In genomic region chr1:224707849-224708725, GRCh38 we compare ENCODE assay signal across 11 cellular contexts.
A peak's percentile ranks its signal among the peaks of the same experiment; 100 is the strongest.
DNase-seq lines count a peak whose midpoint lies in the region; ATAC-seq and TF ChIP-seq lines count a peak whose summit lies in the region.
"Had no signal": no experiment of that assay in that cellular context is flagged by ENCODE, and none has a peak within 500 bp of the region (broad histone marks: within the 10 kb centered on the region; RNA-seq: fewer than 3 reads in every experiment).

No MANE protein-coding gene starts in this region.

- H3K36me3 ChIP-seq in right lobe of liver: no peaks in the 10 kb centered on the region
- no peaks in the 10 kb centered on the region for H3K36me3 ChIP-seq in HAP-1 (replicated peaks)

- ATAC-seq in HG03025 (IDR thresholded peaks at IDR 0.05; ENCODE audit: low FRiP score, unreplicated experiment) (peak; percentile 68), right lobe of liver (peak; percentile 77 to 87 (median 81))

- 32% methylated on average over 7 of the region's 7 CpGs for WGBS in right lobe of liver (ENCODE audit: insufficient coverage, low coverage, low lambda C conversion rate, missing lambda C conversion rate)

- DNase-seq in AG10803 (ENCODE audit: low read depth): peak; percentile 70
- peak; percentile 74 for DNase-seq in astrocyte of the hippocampus (ENCODE audit: low read depth, low spot score)
- peak in 2 of 3 donors; percentile 49 to 55 for DNase-seq in right lobe of liver
- DNase-seq in NAMALWA (ENCODE audit: low spot score): no peak
- no peak for DNase-seq in HAP-1 (ENCODE audit: low spot score in 2 of 2)
- DNase-seq in T-helper 9 cell: no peak
- DNase-seq in NCI-H2196 (lab: John Stamatoyannopoulos, UW; ENCODE audit: unreplicated experiment): no peak
- DNase-seq: activated T-cell treated with anti-CD3 and anti-CD28 coated beads, Interleukin-2, amount 50 U/mL, for 1 hour; kidney; NCI-H526 treated with DMSO at 0.1 percent for 48 hours had no signal

- no peak for TF ChIP-seq POLR2A in right lobe of liver (IDR thresholded peaks at IDR 0.05)

- in situ Hi-C loops in HAP-1 (cut with MboI; ENCODE audit: low sequenced_read_pairs): loop anchor here (10.0 kb wide), 1 partner anchor 147 kb away; no protein-coding TSS in a partner anchor

- H3K4me3 ChIP-seq in AG10803 (ENCODE audit: low read length) (no peak overlapping the region), right lobe of liver (no peak overlapping the region), HAP-1 (no peak overlapping the region)

- no peak for TF ChIP-seq CTCF in AG10803 (conservative IDR thresholded peaks at IDR 0.05; ENCODE audit: low read length)
- no peak for TF ChIP-seq CTCF in right lobe of liver (IDR thresholded peaks at IDR 0.05)

- intact Hi-C loops in right lobe of liver (cut with DNase I): no loop called here

- H3K4me1 ChIP-seq in right lobe of liver: no peaks in the 10 kb centered on the region
- no peaks in the 10 kb centered on the region for H3K4me1 ChIP-seq in HAP-1

- no peaks in the 10 kb centered on the region for H3K9me3 ChIP-seq in right lobe of liver
- H3K9me3 ChIP-seq in HAP-1: no peaks in the 10 kb centered on the region

- peak overlapping the region in 1 of 3 donors; percentile 45 for H3K27ac ChIP-seq in right lobe of liver

- H3K27me3 ChIP-seq in right lobe of liver (no peaks in the 10 kb centered on the region), HAP-1 (ENCODE audit: low read depth) (no peaks in the 10 kb centered on the region)

Comparison
In these comparisons a context has a peak if more than half of its experiments do, and no peak if none do; other contexts are left out.
1. DNase-seq: peak in AG10803 (single experiment), astrocyte of the hippocampus (single experiment) and right lobe of liver (2 of 3); none in NAMALWA (single experiment), HAP-1 (0 of 2), T-helper 9 cell (single experiment) and NCI-H2196 (single experiment).